1 cellular context compared by ENCODE assay signal in genomic region chr7:117675519-117676137, GRCh38.
A peak's percentile ranks its signal among the peaks of the same experiment; 100 is the strongest.
TF ChIP-seq lines count a peak whose summit lies in the region.

No MANE protein-coding gene starts in this region.

TF ChIP-seq in K562, 482 proteins besides CTCF, POLR2A, EP300 and RAD21:
- peak; percentile 68 for TF ChIP-seq C11orf30 (IDR thresholded peaks at IDR 0.05; ENCODE audit: low read depth)
- peak; percentile 55; the same call in 1 of the 2 replicates for TF ChIP-seq NFE2L1 (tag; IDR thresholded peaks at IDR 0.05; ENCODE audit: borderline replicate concordance, low read depth)
- no peak for TF ChIP-seq ZBTB7A (IDR thresholded peaks at IDR 0.05; ENCODE audit: borderline replicate concordance, control insufficient read depth, low read depth, low read length)
- TF ChIP-seq BACH1 (tag; IDR thresholded peaks at IDR 0.05), result 0 out of 2 replicates have a peak, but pooled peaks have one; percentile 45
- peak; percentile 76; the same call in 1 of the 2 replicates for TF ChIP-seq ZNF316 (IDR thresholded peaks at IDR 0.05)
- no peak for TF ChIP-seq ARID1B (IDR thresholded peaks at IDR 0.05)
- peak; percentile 87 for TF ChIP-seq MAFG (tag; conservative IDR thresholded peaks at IDR 0.05)
- TF ChIP-seq NFE2 (IDR thresholded peaks at IDR 0.05; ENCODE audit: low read depth), result peak; percentile 66
- TF ChIP-seq MAFF (IDR thresholded peaks at IDR 0.05; ENCODE audit: low read length), result peak; percentile 41; the same call in 1 of the 2 replicates
